In the genomic region with DNA sequence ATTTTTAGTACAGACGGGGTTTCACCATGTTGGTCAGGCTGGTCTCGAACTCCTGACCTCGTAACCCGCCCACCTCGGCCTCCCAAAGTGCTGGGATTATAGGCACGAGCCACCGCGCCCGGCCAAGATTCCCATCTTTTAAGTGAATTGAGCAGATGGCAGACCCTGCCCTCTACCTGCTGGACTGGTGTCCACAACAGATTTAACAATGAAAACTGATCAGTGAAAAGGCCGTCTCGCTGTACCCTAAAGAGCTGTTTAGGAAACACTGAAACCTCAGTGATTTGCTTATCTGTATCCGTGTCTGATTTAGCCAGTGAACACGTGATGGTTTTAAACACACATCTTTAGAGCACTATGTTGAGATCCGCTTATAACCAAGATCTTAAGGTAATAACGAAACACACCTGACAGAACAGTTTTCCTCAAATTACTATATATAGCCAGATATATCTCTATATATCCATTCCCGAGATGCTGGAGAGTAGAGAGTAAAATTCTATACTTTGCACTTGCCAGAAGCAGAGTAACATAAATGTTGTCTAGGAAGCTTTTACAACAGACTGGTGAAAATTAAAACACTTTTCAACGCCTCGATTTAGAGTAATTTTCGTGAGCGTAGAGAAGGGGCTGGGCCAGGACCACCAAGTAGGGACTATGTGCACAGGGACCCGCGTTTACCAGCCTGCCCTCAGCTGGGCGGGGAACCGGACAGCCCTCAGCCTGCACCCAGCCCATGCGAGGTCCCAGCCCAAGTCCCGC, we compare ENCODE assay signal across 8 cellular contexts. TPM values are rescaled to one million over a fixed set of nuclear protein-coding genes. Genes with fewer than 3 reads are reported as not detected.
DNase-seq lines count a peak whose midpoint lies in the region; ATAC-seq and TF ChIP-seq lines count a peak whose summit lies in the region.

No MANE protein-coding gene starts in this region.

- H3K27ac Mint-ChIP-seq in HFFc6 (peak overlapping the region; percentile 95), WTC11 (no peak overlapping the region; the same call in 1 of the 2 replicates)

- POLR2A ChIA-PET in AG04449 (lab: Yijun Ruan, JAX), result no interaction called here
- POLR2A ChIA-PET in GM10248 (lab: Yijun Ruan, JAX), result interaction anchor here (0.6 to 1.0 kb wide), 2 partner anchors 10 to 481 kb away, joined by 3 to 4 read pairs; no protein-coding TSS in a partner anchor
- POLR2A ChIA-PET in WTC11 (lab: Charles Lee), result interaction anchor here (1.3 to 1.6 kb wide), 2 partner anchors 14 to 90 kb away, joined by 4 read pairs; no protein-coding TSS in a partner anchor

- H3K4me1 Mint-ChIP-seq in HFFc6 (ENCODE audit: low read depth) (peaks cover 25% of the 10 kb centered on the region), WTC11 (peaks cover 14% of the 10 kb centered on the region)

- peak overlapping the region; percentile 97 for H3K4me3 ChIP-seq in AG04449 (ENCODE audit: low read depth, low read length)
- H3K4me3 ChIP-seq in neutrophil (ENCODE audit: low read depth in 1 of 2, low read length in 1 of 2), result peak overlapping the region; percentile 74 to 80

- H3K4me3 Mint-ChIP-seq in HFFc6 (peak overlapping the region; percentile 95), WTC11 (peak overlapping the region; percentile 92)

- peaks cover 8% of the 10 kb centered on the region for H3K27me3 Mint-ChIP-seq in HFFc6 (ENCODE audit: insufficient read depth)
- no peaks in the 10 kb centered on the region for H3K27me3 Mint-ChIP-seq in WTC11 (ENCODE audit: low read depth)

- H3K36me3 Mint-ChIP-seq in HFFc6 (ENCODE audit: low read depth) (no peaks in the 10 kb centered on the region), WTC11 (no peaks in the 10 kb centered on the region)

- ATAC-seq in WTC11, result peak; percentile 71

- H3K9me3 Mint-ChIP-seq in HFFc6 (no peaks in the 10 kb centered on the region), WTC11 (no peaks in the 10 kb centered on the region)

- peaks cover 15 to 20% of the 10 kb centered on the region in 2 experiments for H3K4me1 ChIP-seq in neutrophil (ENCODE audit: control insufficient read depth in 1 of 2, insufficient read depth in 1 of 2, low read depth in 1 of 2, low read length in 1 of 2)

- no peaks in the 10 kb centered on the region for H3K36me3 ChIP-seq in neutrophil

- CTCF ChIA-PET in AG04449 (lab: Yijun Ruan, JAX), result interaction anchor here (1.0 kb wide), 1 partner anchor 718 kb away, joined by 3 read pairs; no protein-coding TSS in a partner anchor
- CTCF ChIA-PET in GM10248 (lab: Yijun Ruan, JAX), result interaction anchor here (1.0 to 2.4 kb wide), 3 partner anchors 12 to 20 kb away, joined by 3 to 7 read pairs (median 4); no protein-coding TSS in a partner anchor
- CTCF ChIA-PET in WTC11 (lab: Charles Lee), result interaction anchor here (0.6 to 1.9 kb wide), 4 partner anchors 9 to 58 kb away, joined by 3 to 5 read pairs (median 4); no protein-coding TSS in a partner anchor

- H3K27me3 ChIP-seq in neutrophil, result no peaks in the 10 kb centered on the region

- DNase-seq in AG04449 (ENCODE audit: low read depth, low spot score) (no peak), GM10248 (ENCODE audit: extremely low spot score) (peak; percentile 76), HFFc6 (no peak), M059J (ENCODE audit: low read depth) (peak; percentile 58), WTC11 (ENCODE audit: low spot score) (no peak), foreskin melanocyte (peak; percentile 16)
- no peak for DNase-seq in stimulated activated naive CD4-positive, alpha-beta T cell treated with Interleukin-2 at 50 U/mL for 16 hours (lab: John Stamatoyannopoulos, UW)

- TF ChIP-seq CTCF in AG04449 (IDR thresholded peaks at IDR 0.05; ENCODE audit: insufficient read depth, low read length, missing control alignments), result no peak
- no peak for TF ChIP-seq CTCF in GM10248 (IDR thresholded peaks at IDR 0.05; ENCODE audit: control extremely low read depth, extremely low read depth, low read depth, missing control alignments)
- TF ChIP-seq CTCF in HFFc6 (IDR thresholded peaks at IDR 0.05), result no peak
- TF ChIP-seq CTCF in WTC11 (IDR thresholded peaks at IDR 0.05), result no peak
- TF ChIP-seq CTCF in neutrophil (IDR thresholded peaks at IDR 0.05), result no peak

- H3K27ac ChIP-seq in neutrophil, result no peak overlapping the region

- H3K9me3 ChIP-seq in neutrophil, result no peaks in the 10 kb centered on the region

TF ChIP-seq in WTC11, 78 proteins besides CTCF, POLR2A, EP300 and RAD21 (continues in another document):
- TF ChIP-seq ATF2 (CRISPR knock-in tag; IDR thresholded peaks at IDR 0.05; ENCODE audit: borderline replicate concordance, low read depth) (no peak), NR1H2 (CRISPR knock-in tag; IDR thresholded peaks at IDR 0.05) (no peak), PREB (CRISPR knock-in tag; IDR thresholded peaks at IDR 0.05; ENCODE audit: borderline replicate concordance) (no peak), MAX (CRISPR knock-in tag; IDR thresholded peaks at IDR 0.05) (no peak), ARID4B (CRISPR knock-in tag; IDR thresholded peaks at IDR 0.05; ENCODE audit: borderline replicate concordance) (no peak), TP53 (CRISPR knock-in tag; IDR thresholded peaks at IDR 0.05) (no peak)
- TF ChIP-seq, protein P1, sequence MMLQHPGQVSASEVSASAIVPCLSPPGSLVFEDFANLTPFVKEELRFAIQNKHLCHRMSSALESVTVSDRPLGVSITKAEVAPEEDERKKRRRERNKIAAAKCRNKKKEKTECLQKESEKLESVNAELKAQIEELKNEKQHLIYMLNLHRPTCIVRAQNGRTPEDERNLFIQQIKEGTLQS (CRISPR knock-in tag; conservative IDR thresholded peaks at IDR 0.05), result no peak

RNA-seq across cellular contexts. Expression of gene FAM161A, which starts 0.6 kb away (rescaled TPM):
- 1 to 10 TPM; 1.2 to 2.2 (median 1.7) TPM for total RNA-seq in HFFc6 (2021; fragmentation: NEBNext Ultra II Directional; extraction: Animal tissue kit (Norgen Biotek cat#: 25700))
- 1.7 and 2.0 TPM in 2 replicates for total RNA-seq in M059J (2014; rRNA removed; shearing (Covaris generic))
- 11.0 to 12.4 TPM (median 11.9 TPM) in 3 replicates for total RNA-seq in WTC11 (2021)

RNA-seq across cellular contexts. Expression of gene CCT4, which starts 35.2 kb away (rescaled TPM):
- 100 to 1,000 TPM; 200 to 250 (median 220) TPM for total RNA-seq in HFFc6 (2021; fragmentation: NEBNext Ultra II Directional; extraction: Animal tissue kit (Norgen Biotek cat#: 25700))
- 194 and 248 TPM in 2 replicates for total RNA-seq in M059J (2014; rRNA removed; shearing (Covaris generic))
- total RNA-seq in WTC11 (2021), result 345 to 362 TPM (median 359 TPM) in 3 replicates

RNA-seq across cellular contexts. Expression of gene COMMD1, which starts 52.2 kb away (rescaled TPM):
- 10 to 100 TPM; 41.1 to 53.6 (median 48.3) TPM for total RNA-seq in HFFc6 (2021; fragmentation: NEBNext Ultra II Directional; extraction: Animal tissue kit (Norgen Biotek cat#: 25700))
- total RNA-seq in M059J (2014; rRNA removed; shearing (Covaris generic)), result 47.7 and 75.7 TPM in 2 replicates
- total RNA-seq in WTC11 (2021), result 21.4 to 24.7 TPM (median 21.8 TPM) in 3 replicates

Comparison
In these comparisons a context has a peak if more than half of its experiments do, and no peak if none do; other contexts are left out.
1. DNase-seq: peak in GM10248 (single experiment), M059J (single experiment) and foreskin melanocyte (single experiment); none in AG04449 (single experiment), HFFc6 (single experiment), WTC11 (single experiment) and stimulated activated naive CD4-positive, alpha-beta T cell treated with Interleukin-2 at 50 U/mL for 16 hours (single experiment).